In the genomic region with DNA sequence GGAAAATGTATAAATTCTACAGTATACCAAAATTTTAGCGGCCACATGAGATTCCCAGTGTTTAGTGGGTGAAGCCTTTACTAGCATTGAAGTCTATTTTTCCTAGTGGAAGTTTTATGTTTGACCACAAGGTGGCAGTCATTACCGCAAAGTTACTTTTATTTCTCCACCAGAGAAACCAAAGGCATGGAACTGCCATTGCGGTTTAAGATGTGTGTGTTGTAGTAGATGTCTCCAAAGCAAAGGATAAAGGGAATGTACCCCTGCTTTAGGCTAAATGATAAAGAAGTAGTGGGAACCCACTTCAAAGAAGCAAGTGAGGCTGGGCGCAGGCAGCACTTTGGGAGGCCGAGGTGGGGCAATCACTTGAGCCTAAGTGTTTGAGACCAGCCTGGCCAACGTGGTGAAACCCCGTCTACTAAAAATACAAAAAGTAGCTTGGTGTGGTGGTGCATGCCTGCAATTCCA, we compare ENCODE assay signal across 1 cellular context.
TF ChIP-seq lines count a peak whose summit lies in the region.

No MANE protein-coding gene starts in this region.

TF ChIP-seq in WTC11, 78 proteins besides CTCF, POLR2A, EP300 and RAD21 (continued from another document):
- TF ChIP-seq PRDM15 (CRISPR knock-in tag; IDR thresholded peaks at IDR 0.05) (no peak), TP53 (CRISPR knock-in tag; IDR thresholded peaks at IDR 0.05) (no peak), CREB1 (CRISPR knock-in tag; IDR thresholded peaks at IDR 0.05) (no peak), GABPB1 (CRISPR knock-in tag; IDR thresholded peaks at IDR 0.05) (no peak)
TF ChIP-seq in WTC11: peak in this region for 0.
